ENCODE assay signal across 10 cellular contexts in the genomic region with DNA sequence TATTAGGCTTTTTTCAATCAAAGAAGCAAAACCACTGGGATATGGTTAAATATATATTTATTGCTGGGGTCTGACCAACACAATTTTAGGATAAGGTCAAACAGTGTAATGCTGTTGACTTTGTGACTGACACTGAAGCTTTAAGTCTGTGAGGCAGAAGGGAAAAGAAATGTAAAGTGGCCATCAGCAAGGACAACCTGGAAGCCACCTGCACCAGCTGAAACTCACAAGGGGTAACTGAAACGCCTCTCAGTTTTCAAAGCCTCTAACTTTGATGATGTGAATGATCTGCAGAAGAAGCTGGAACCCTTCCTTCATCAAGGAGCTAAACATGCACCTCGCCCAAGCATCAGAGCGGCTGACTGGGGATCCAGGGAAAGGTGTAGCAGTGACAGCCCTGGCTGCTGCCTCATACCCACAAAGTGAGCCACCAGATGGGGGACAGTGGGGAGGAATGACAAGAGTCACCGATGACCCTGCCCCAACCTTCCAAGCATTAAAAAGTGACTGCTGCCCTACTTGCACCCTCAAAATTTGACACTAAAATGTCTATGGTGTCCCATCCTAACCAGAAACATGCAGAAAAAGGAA.
"Had no signal": no experiment of that assay in that cellular context is flagged by ENCODE, and none has a peak within 500 bp of the region (broad histone marks: within the 10 kb centered on the region; RNA-seq: fewer than 3 reads in every experiment).

No MANE protein-coding gene starts in this region.

- H3K4me3 Mint-ChIP-seq: GM23338, HFFc6 had no signal

- DNase-seq: H7, HFFc6, IMR-90, Karpas-422, KBM-7 had no signal

- H3K4me1 Mint-ChIP-seq: GM23338 had no signal

- H3K9me3 ChIP-seq: HAP-1 had no signal

- ATAC-seq: GM23338, HCT116 had no signal

- H3K4me2 ChIP-seq: GM23338, KMS-11 had no signal

- H3K27ac Mint-ChIP-seq: GM23338, HFFc6 had no signal

- H3K27ac ChIP-seq: HL-60, KMS-11 had no signal

- H3K9ac ChIP-seq: KMS-11 had no signal

- H3K4me3 ChIP-seq: GM23338, HAP-1 had no signal

- H2AFZ ChIP-seq: GM23338 had no signal

- H3K36me3 ChIP-seq: HAP-1 had no signal

- H3K4me1 ChIP-seq: HAP-1 had no signal
